ENCODE assay signal across 8 cellular contexts in the genomic region with DNA sequence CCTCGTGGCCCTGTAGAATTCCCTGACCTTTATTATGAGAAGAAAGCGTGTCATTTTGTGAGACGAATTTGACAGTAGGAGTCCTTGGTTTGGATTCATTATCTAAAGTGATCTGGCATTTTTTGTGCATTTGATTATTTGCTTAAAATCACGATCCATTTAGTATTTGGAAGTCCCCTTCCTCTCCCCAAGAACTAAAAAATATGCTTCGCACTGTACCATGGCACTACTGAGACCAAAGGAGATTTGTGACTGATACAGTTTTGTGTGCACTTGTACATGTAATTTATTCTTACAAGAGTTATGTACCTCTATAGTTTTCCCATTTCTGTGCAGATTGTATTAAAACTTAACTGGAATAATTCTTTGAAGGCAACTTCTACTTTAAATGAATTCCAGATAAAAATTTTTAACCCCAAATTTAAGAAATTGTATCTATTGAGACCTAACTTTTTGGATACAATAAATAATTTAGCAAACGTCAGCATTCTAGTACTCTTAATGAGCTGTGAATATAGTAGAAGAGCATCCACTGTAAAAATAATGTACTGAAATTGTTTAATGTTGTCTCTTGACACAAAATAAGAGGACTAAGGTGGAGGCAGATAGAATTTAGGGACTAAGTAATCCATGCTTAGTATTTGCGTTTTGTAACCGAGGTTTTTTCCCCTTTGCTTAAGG. TPM values are rescaled to one million over a fixed set of nuclear protein-coding genes. Genes with fewer than 3 reads are reported as not detected.
DNase-seq lines count a peak whose midpoint lies in the region; TF ChIP-seq lines count a peak whose summit lies in the region.

No MANE protein-coding gene starts in this region.

- no peaks in the 10 kb centered on the region for H3K27me3 ChIP-seq in tibial artery

- peaks cover 18% of the 10 kb centered on the region for H3K36me3 Mint-ChIP-seq in activated T-cell treated with anti-CD3 and anti-CD28 coated beads, Interleukin-2, amount 50 U/mL, for 24 hours (ENCODE audit: low read depth)
- peaks cover 1% of the 10 kb centered on the region for H3K36me3 Mint-ChIP-seq in activated naive CD8-positive, alpha-beta T cell

- H3K4me1 ChIP-seq in tibial artery, result peaks cover 0 to 34% (median 5%) of the 10 kb centered on the region in 4 donors

- no peaks in the 10 kb centered on the region for H3K9me3 Mint-ChIP-seq in activated T-cell treated with anti-CD3 and anti-CD28 coated beads, Interleukin-2, amount 50 U/mL, for 24 hours
- H3K9me3 Mint-ChIP-seq in activated naive CD8-positive, alpha-beta T cell (ENCODE audit: low read depth), result no peaks in the 10 kb centered on the region

- intact Hi-C loops in tibial artery (cut with DNase I; ENCODE audit: low total_unique reads), result loop anchor here (5.0 to 10.0 kb wide), 3 partner anchors 90 to 823 kb away; a partner anchor contains a TSS

- no peak for DNase-seq in activated T-cell treated with anti-CD3 and anti-CD28 coated beads, Interleukin-2, amount 50 U/mL, for 24 hours
- no peak for DNase-seq in activated T-cell treated with anti-CD3 and anti-CD28 coated beads, Interleukin-2, amount 50 U/mL, for 1 hour
- peak; percentile 24 for DNase-seq in left kidney (ENCODE audit: low read depth, low spot score)
- no peak for DNase-seq in tibial artery
- no peak for DNase-seq in occipital lobe (lab: John Stamatoyannopoulos, UW)
- no peak for DNase-seq in CD1c-positive myeloid dendritic cell (ENCODE audit: extremely low spot score)
- no peak for DNase-seq in DMS153 (lab: John Stamatoyannopoulos, UW)

- H3K27me3 Mint-ChIP-seq in activated T-cell treated with anti-CD3 and anti-CD28 coated beads, Interleukin-2, amount 50 U/mL, for 24 hours, result no peaks in the 10 kb centered on the region
- H3K27me3 Mint-ChIP-seq in activated naive CD8-positive, alpha-beta T cell, result no peaks in the 10 kb centered on the region

- H3K4me1 Mint-ChIP-seq in activated T-cell treated with anti-CD3 and anti-CD28 coated beads, Interleukin-2, amount 50 U/mL, for 24 hours (ENCODE audit: low read depth), result peaks cover 57% of the 10 kb centered on the region
- peaks cover 58% of the 10 kb centered on the region for H3K4me1 Mint-ChIP-seq in activated naive CD8-positive, alpha-beta T cell (ENCODE audit: low read depth)

- H3K27ac Mint-ChIP-seq in activated T-cell treated with anti-CD3 and anti-CD28 coated beads, Interleukin-2, amount 50 U/mL, for 24 hours, result peak overlapping the region; percentile 93
- H3K27ac Mint-ChIP-seq in activated naive CD8-positive, alpha-beta T cell, result peak overlapping the region; percentile 95

- H3K4me3 Mint-ChIP-seq in activated T-cell treated with anti-CD3 and anti-CD28 coated beads, Interleukin-2, amount 50 U/mL, for 24 hours, result peak overlapping the region; percentile 87
- H3K4me3 Mint-ChIP-seq in activated naive CD8-positive, alpha-beta T cell, result peak overlapping the region; percentile 96

- TF ChIP-seq CTCF in tibial artery (IDR thresholded peaks at IDR 0.05), result no peak

- peak overlapping the region; percentile 62 to 91 for H3K4me3 ChIP-seq in tibial artery

- no peaks in the 10 kb centered on the region for H3K9me3 ChIP-seq in tibial artery

- H3K36me3 ChIP-seq in tibial artery, result no peaks in the 10 kb centered on the region

- peak overlapping the region; percentile 82 to 85 for H3K27ac ChIP-seq in tibial artery

RNA-seq across cellular contexts. Expression of a gene that starts 2.1 kb away (rescaled TPM):
- 22.1 TPM for total RNA-seq in occipital lobe
